ENCODE assay signal across 20 cellular contexts in the genomic region with DNA sequence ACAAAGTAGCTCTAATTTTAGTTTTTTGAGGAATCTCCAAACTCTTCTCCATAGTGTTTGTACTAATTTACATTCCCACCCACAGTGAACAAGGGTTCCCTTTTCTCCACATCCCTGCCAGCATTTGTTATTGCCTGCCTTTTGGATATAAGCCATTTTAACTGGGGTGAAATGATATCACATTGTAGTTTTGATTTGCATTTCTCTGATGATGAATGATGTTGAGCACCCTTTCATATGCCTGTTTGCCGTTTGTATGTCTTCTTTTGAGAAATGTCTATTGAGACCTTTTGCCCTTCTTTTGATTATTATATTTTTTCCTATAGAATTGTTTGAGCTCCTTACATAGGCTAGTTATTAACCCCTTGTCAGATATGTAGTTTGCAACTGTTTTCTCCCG.
A peak's percentile ranks its signal among the peaks of the same experiment; 100 is the strongest.
DNase-seq lines count a peak whose midpoint lies in the region; ATAC-seq, FAIRE-seq and TF ChIP-seq lines count a peak whose summit lies in the region.
"Had no signal": no experiment of that assay in that cellular context is flagged by ENCODE, and none has a peak within 500 bp of the region (broad histone marks: within the 10 kb centered on the region; RNA-seq: fewer than 3 reads in every experiment).

No MANE protein-coding gene starts in this region.

- no peaks in the 10 kb centered on the region for H3K27me3 ChIP-seq in mammary epithelial cell (ENCODE audit: insufficient read depth, low read length)
- H3K27me3 ChIP-seq in breast epithelium = no peaks in the 10 kb centered on the region
- H3K27me3 ChIP-seq: BE2C; BLaER1 treated with 17β-estradiol and CSF1 and Interleukin-3, amounts not matched to agents 10 nM and 100 nM had no signal

- no peak overlapping the region for H3K4me3 ChIP-seq in mammary epithelial cell (replicated peaks in 1 of 3; ENCODE audit: insufficient read depth in 1 of 3, low read depth in 2 of 3, low read length in 3 of 3)
- H3K4me3 ChIP-seq in breast epithelium = no peak overlapping the region
- H3K4me3 ChIP-seq: BLaER1 treated with 17β-estradiol and CSF1 and Interleukin-3, amounts not matched to agents 10 nM and 100 nM; GM23338 had no signal

- no peak for TF ChIP-seq POLR2A in breast epithelium (IDR thresholded peaks at IDR 0.05)

- WGBS in mammary epithelial cell (ENCODE audit: low coverage, missing lambda C conversion rate) = 100% methylated on average over 2 of the region's 2 CpGs

- CTCF ChIA-PET in mammary epithelial cell (lab: Charles Lee; ENCODE audit: low non-redundant PET) = no interaction called here

- ATAC-seq in GM18858 (IDR thresholded peaks at IDR 0.05; ENCODE audit: unreplicated experiment) (no peak), left lobe of liver (no peak)
- ATAC-seq: GM23338, HCT116 had no signal

- H3K36me3 ChIP-seq in mammary epithelial cell (ENCODE audit: insufficient read depth, low read length) = no peaks in the 10 kb centered on the region
- no peaks in the 10 kb centered on the region for H3K36me3 ChIP-seq in breast epithelium
- H3K36me3 ChIP-seq: BE2C had no signal

- no peaks in the 10 kb centered on the region for H4K20me1 ChIP-seq in mammary epithelial cell (ENCODE audit: insufficient read depth, low read length)
- H4K20me1 ChIP-seq: BLaER1 treated with 17β-estradiol and CSF1 and Interleukin-3, amounts not matched to agents 10 nM and 100 nM had no signal

- FAIRE-seq in urothelium cell line (lab: Jason Lieb, UNC) = peak; percentile 82
- FAIRE-seq: A204.1, GM12892 had no signal

- H2AFZ ChIP-seq in mammary epithelial cell (ENCODE audit: low read depth, low read length) = no peak overlapping the region
- H2AFZ ChIP-seq: GM23338 had no signal

- in situ Hi-C loops in mammary epithelial cell (cut with MboI; ENCODE audit: low sequenced_read_pairs in 2 of 2) = no loop called here

- H3K4me1 ChIP-seq in mammary epithelial cell (ENCODE audit: insufficient read depth, low read length) (no peaks in the 10 kb centered on the region), breast epithelium (no peaks in the 10 kb centered on the region)
- H3K4me1 ChIP-seq: BLaER1 treated with 17β-estradiol and CSF1 and Interleukin-3, amounts not matched to agents 10 nM and 100 nM had no signal

- no peak overlapping the region for H3K4me2 ChIP-seq in mammary epithelial cell (ENCODE audit: insufficient read depth, low read depth, low read length)
- H3K4me2 ChIP-seq: BLaER1 treated with 17β-estradiol and CSF1 and Interleukin-3, amounts not matched to agents 10 nM and 100 nM; GM23338 had no signal

- no peak for DNase-seq in mammary epithelial cell
- no peak for DNase-seq in breast epithelium (ENCODE audit: low spot score in 2 of 2)
- peak; percentile 23 for DNase-seq in inferior parietal cortex (ENCODE audit: extremely low spot score)
- DNase-seq in pons (ENCODE audit: low spot score) = peak; percentile 52
- no peak for DNase-seq in urothelium cell line (ENCODE audit: low spot score)
- DNase-seq in cerebellar cortex (ENCODE audit: low spot score) = no peak
- no peak for DNase-seq in left lobe of liver (ENCODE audit: low spot score)
- DNase-seq: BE2C; CD4-positive, alpha-beta T cell; CD8-positive, alpha-beta memory T cell; DMS53; DMS79 treated with DMSO at 0.1 percent for 48 hours; H9 had no signal

- intact Hi-C loops in mammary epithelial cell (cut with micrococcal nuclease) (no loop called here), breast epithelium (cut with DNase I; ENCODE audit: low total_unique reads) (loop anchor here (5.0 kb wide), 1 partner anchor 1825 kb away; no protein-coding TSS in a partner anchor)

- dilution Hi-C loops in mammary epithelial cell (cut with HindIII; ENCODE audit: low sequenced_read_pairs) = no loop called here

- H3K9me3 ChIP-seq in mammary epithelial cell (replicated peaks; ENCODE audit: insufficient read depth, low read length) = no peaks in the 10 kb centered on the region
- H3K9me3 ChIP-seq in breast epithelium = no peaks in the 10 kb centered on the region
- H3K9me3 ChIP-seq: BE2C; BLaER1 treated with 17β-estradiol and CSF1 and Interleukin-3, amounts not matched to agents 10 nM and 100 nM had no signal

- H3K79me2 ChIP-seq in mammary epithelial cell (ENCODE audit: insufficient read depth, low read length) = no peaks in the 10 kb centered on the region

- H3K27ac ChIP-seq in mammary epithelial cell (ENCODE audit: insufficient read depth, low read depth, low read length) (no peak overlapping the region), breast epithelium (no peak overlapping the region)
- H3K27ac ChIP-seq: 22Rv1; BLaER1 treated with 17β-estradiol and CSF1 and Interleukin-3, amounts not matched to agents 10 nM and 100 nM had no signal

- no peak overlapping the region for H3K9ac ChIP-seq in mammary epithelial cell (ENCODE audit: insufficient read depth, low read length)
- H3K9ac ChIP-seq: BLaER1 treated with 17β-estradiol and CSF1 and Interleukin-3, amounts not matched to agents 10 nM and 100 nM had no signal

- no peak for TF ChIP-seq CTCF in mammary epithelial cell (conservative IDR thresholded peaks at IDR 0.05 in 1 of 2, IDR thresholded peaks at IDR 0.05 in 1 of 2; ENCODE audit: extremely low read depth in 1 of 2, insufficient read depth in 1 of 2, low read depth in 1 of 2, low read length in 2 of 2)
- no peak for TF ChIP-seq CTCF in breast epithelium (IDR thresholded peaks at IDR 0.05)

- BruUV-seq in mammary epithelial cell (replicated peaks; lab: Mats Ljungman, UMichigan) = TSS peak; percentile 93

Comparison
In these comparisons a context has a peak if more than half of its experiments do, and no peak if none do; other contexts are left out.
1. DNase-seq: peak in inferior parietal cortex (single experiment) and pons (single experiment); none in mammary epithelial cell (single experiment), breast epithelium (0 of 2), urothelium cell line (single experiment), cerebellar cortex (single experiment) and left lobe of liver (single experiment).